In genomic region chr16:66551362-66551761, GRCh38 we compare ENCODE assay signal across 8 cellular contexts. TPM values are rescaled to one million over a fixed set of nuclear protein-coding genes. Genes with fewer than 3 reads are reported as not detected.
DNase-seq lines count a peak whose midpoint lies in the region; ATAC-seq, FAIRE-seq and TF ChIP-seq lines count a peak whose summit lies in the region.

No MANE protein-coding gene starts in this region.

- ATAC-seq in A549 (peak; percentile 37 to 60; a peak in 4 of 6 replicates), HG03354 (IDR thresholded peaks at IDR 0.05; ENCODE audit: poor library complexity, severe bottlenecking, unreplicated experiment) (no peak)

- H2BK5ac ChIP-seq in H1 (ENCODE audit: low read depth, low read length), result no peak overlapping the region

- intact Hi-C loops in uterus (cut with DNase I; ENCODE audit: low total_unique reads), result no loop called here

- CTCF ChIA-PET in A549 (lab: Yijun Ruan, JAX) (interaction anchor here (1.3 to 5.4 kb wide), 10 partner anchors 9 to 144 kb away, joined by 3 to 26 read pairs (median 4); partner anchors contain the start of gene CMTM1), H1 (lab: Charles Lee; ENCODE audit: partially characterized antibody) (interaction anchor here (0.6 to 4.2 kb wide), 15 partner anchors 10 to 188 kb away, joined by 3 to 22 read pairs (median 4); partner anchors contain the start of gene CMTM1)

- H3K4me2 ChIP-seq in A549 (peak overlapping the region; percentile 92), H1 (ENCODE audit: insufficient read depth in 1 of 2, low read depth in 2 of 2, low read length in 2 of 2) (no peak overlapping the region; a peak in 1 of 4 replicates)

- H2AK5ac ChIP-seq in H1 (ENCODE audit: low read depth, low read length), result no peak overlapping the region

- H3K27me3 ChIP-seq in H1 (replicated peaks in 1 of 4; ENCODE audit: control insufficient read depth in 3 of 4, extremely low read depth in 1 of 4, insufficient read depth in 3 of 4, low read length in 3 of 4) (peaks cover 0 to 21% (median 12%) of the 10 kb centered on the region in 4 experiments; a peak in 6 of 7 replicates), neutrophil (no peaks in the 10 kb centered on the region), uterus (no peaks in the 10 kb centered on the region)

- no peaks in the 10 kb centered on the region for H3K79me2 ChIP-seq in H1 (ENCODE audit: control insufficient read depth in 1 of 2, insufficient read depth in 2 of 2, low read length in 2 of 2)

- no peak overlapping the region for H3K4ac ChIP-seq in H1 (replicated peaks; ENCODE audit: insufficient read length, low read depth, low read length)

- no peak overlapping the region for H3K18ac ChIP-seq in H1 (ENCODE audit: extremely low read depth, low read length)

- peaks cover 15% of the 10 kb centered on the region for H3K23me2 ChIP-seq in H1 (ENCODE audit: low read depth, low read length)

- H3K9me3 ChIP-seq in A549, result no peaks in the 10 kb centered on the region
- peaks cover 0 to 4% of the 10 kb centered on the region in 2 experiments; a peak in 1 of 4 replicates for H3K9me3 ChIP-seq in H1 (ENCODE audit: insufficient read depth in 2 of 2, low read depth in 1 of 2, low read length in 1 of 2)
- no peaks in the 10 kb centered on the region for H3K9me3 ChIP-seq in neutrophil
- no peaks in the 10 kb centered on the region for H3K9me3 ChIP-seq in uterus

- no peak for TF ChIP-seq CTCF in A549 (IDR thresholded peaks at IDR 0.05)
- TF ChIP-seq CTCF in GM12875 (IDR thresholded peaks at IDR 0.05; ENCODE audit: borderline replicate concordance, insufficient read depth, low read depth, low read length), result peak; percentile 61
- TF ChIP-seq CTCF in H1 (IDR thresholded peaks at IDR 0.05; ENCODE audit: control extremely low read depth in 1 of 3, insufficient read depth in 1 of 3, low read depth in 1 of 3, low read length in 3 of 3), result peak; percentile 30 to 68 (median 64)
- peak; percentile 95 for TF ChIP-seq CTCF in neutrophil (IDR thresholded peaks at IDR 0.05)
- peak in 1 of 4 experiments; percentile 1 for TF ChIP-seq CTCF in uterus (IDR thresholded peaks at IDR 0.05)

- H4K5ac ChIP-seq in H1 (ENCODE audit: insufficient read length, low read depth, low read length), result no peak overlapping the region

- H3K14ac ChIP-seq in H1 (ENCODE audit: insufficient read length), result no peak overlapping the region

- WGBS in A549 (ENCODE audit: missing lambda C conversion rate), result 78% methylated on average over 6 of the region's 6 CpGs
- WGBS in H1 (ENCODE audit: extremely low coverage in 1 of 2, insufficient coverage in 1 of 2, insufficient read length in 1 of 2, insufficient replicate concordance in 2 of 2, low coverage in 1 of 2, low lambda C conversion rate in 2 of 2, missing lambda C conversion rate in 1 of 2), 2 experiments, result 92% methylated on average over 6 of the region's 6 CpGs; no CpG with 5 or more reads in 1 of the 2 experiments

- no peak overlapping the region for H3K9ac ChIP-seq in H1 (replicated peaks in 1 of 4; ENCODE audit: extremely low read depth in 1 of 4, low read depth in 3 of 4, low read length in 3 of 4)

- POLR2A ChIA-PET in A549 (lab: Yijun Ruan, JAX) (interaction anchor here (1.5 to 1.7 kb wide), 3 partner anchors 40 to 53 kb away, joined by 7 to 13 read pairs (median 8); partner anchors contain the start of gene CMTM3), H1 (lab: Charles Lee; ENCODE audit: partially characterized antibody) (interaction anchor here (0.9 to 2.8 kb wide), 7 partner anchors 11 to 152 kb away, joined by 3 to 9 read pairs (median 4); partner anchors contain the start of gene CMTM3)

- no peak overlapping the region for H4K91ac ChIP-seq in H1 (replicated peaks; ENCODE audit: insufficient read length, low read length)

- no peak for FAIRE-seq in A549 (lab: Jason Lieb, UNC)
- FAIRE-seq in H1 (lab: Jason Lieb, UNC), result no peak

- no peaks in the 10 kb centered on the region for H4K20me1 ChIP-seq in H1 (replicated peaks in 1 of 2; ENCODE audit: control insufficient read depth in 1 of 2, insufficient read depth in 2 of 2, low read length in 2 of 2)

- TF ChIP-seq RAD21 in A549 (conservative IDR thresholded peaks at IDR 0.05 in 1 of 2, IDR thresholded peaks at IDR 0.05 in 1 of 2) (no peak), H1 (IDR thresholded peaks at IDR 0.05 in 1 of 2, conservative IDR thresholded peaks at IDR 0.05 in 1 of 2; ENCODE audit: low read depth in 2 of 2, low read length in 2 of 2) (0 out of 4 replicates have a peak, but pooled peaks of 1 of the 2 experiments have one; percentile 16)

- H2AFZ ChIP-seq in H1 (ENCODE audit: low read length), result no peak overlapping the region

- H3K36me3 ChIP-seq in H1 (ENCODE audit: control insufficient read depth in 2 of 4, insufficient read depth in 4 of 4, low read length in 3 of 4) (no peaks in the 10 kb centered on the region), neutrophil (peaks cover 17% of the 10 kb centered on the region), uterus (no peaks in the 10 kb centered on the region)

- H3K4me1 ChIP-seq in A549, result peaks cover 40% of the 10 kb centered on the region
- H3K4me1 ChIP-seq in H1 (replicated peaks in 1 of 4; ENCODE audit: control insufficient read depth in 3 of 4, insufficient read depth in 4 of 4, low read length in 3 of 4), result peaks cover 0 to 12% (median 9%) of the 10 kb centered on the region in 4 experiments; a peak in 5 of 7 replicates
- peaks cover 85 to 89% of the 10 kb centered on the region in 2 experiments for H3K4me1 ChIP-seq in neutrophil (ENCODE audit: control insufficient read depth in 1 of 2, insufficient read depth in 1 of 2, low read depth in 1 of 2, low read length in 1 of 2)
- H3K4me1 ChIP-seq in uterus, result no peaks in the 10 kb centered on the region

- TF ChIP-seq EP300 in A549 (IDR thresholded peaks at IDR 0.05), result no peak
- no peak for TF ChIP-seq EP300 in H1 (IDR thresholded peaks at IDR 0.05; ENCODE audit: borderline replicate concordance in 1 of 2, low read depth in 2 of 2, low read length in 2 of 2)

- H3K27ac ChIP-seq in A549 (peak overlapping the region; percentile 90 to 91; a peak in 5 of 6 replicates), H1 (ENCODE audit: low read depth, low read length) (no peak overlapping the region), neutrophil (peak overlapping the region; percentile 98), uterus (peak overlapping the region; percentile 96 to 99)

- TF ChIP-seq POLR2A in A549 (IDR thresholded peaks at IDR 0.05; ENCODE audit: low read length) (no peak), H1 (IDR thresholded peaks at IDR 0.05; ENCODE audit: control extremely low read depth in 1 of 2, low read depth in 2 of 2, low read length in 2 of 2) (no peak), uterus (IDR thresholded peaks at IDR 0.05) (no peak)

- no peak overlapping the region for H3K4me3 ChIP-seq in A549
- no peak overlapping the region for H3K4me3 ChIP-seq in GM12875 (ENCODE audit: low read depth, low read length)
- H3K4me3 ChIP-seq in H1 (ENCODE audit: extremely low read depth in 1 of 4, insufficient read depth in 2 of 4, low read depth in 3 of 4, low read length in 4 of 4), result no peak overlapping the region
- H3K4me3 ChIP-seq in neutrophil (ENCODE audit: low read depth in 1 of 2, low read length in 1 of 2), result peak overlapping the region; percentile 95 to 99
- H3K4me3 ChIP-seq in uterus, result no peak overlapping the region

- H3K23ac ChIP-seq in H1 (ENCODE audit: insufficient read length), result no peak overlapping the region

- H2BK20ac ChIP-seq in H1 (ENCODE audit: low read length), result no peak overlapping the region

- no peaks in the 10 kb centered on the region; the same call in 1 of the 2 replicates for H3K79me1 ChIP-seq in H1 (ENCODE audit: low read depth, low read length)

- H2BK12ac ChIP-seq in H1 (ENCODE audit: low read depth, low read length), result no peak overlapping the region

- H4K8ac ChIP-seq in H1 (ENCODE audit: extremely low read depth, insufficient read depth, low read length), result no peak overlapping the region

- no peak overlapping the region for H2BK15ac ChIP-seq in H1 (ENCODE audit: low read length)

- DNase-seq in A549 (ENCODE audit: low read depth in 1 of 2, low spot score in 1 of 2) (peak; percentile 59 to 74), NCI-H345 treated with DMSO at 0.1 percent for 48 hours (lab: John Stamatoyannopoulos, UW; ENCODE audit: unreplicated experiment) (peak; percentile 7), H1 (ENCODE audit: low read depth in 1 of 2, low spot score in 2 of 2) (no peak), uterus (no peak)
- peak; percentile 45 to 46 for DNase-seq in activated CD4-positive, alpha-beta T cell treated with anti-CD3 and anti-CD28 coated beads, Interleukin-2, amount 50 U/mL, for 4 hours

- no peak overlapping the region for H3K56ac ChIP-seq in H1 (replicated peaks; ENCODE audit: insufficient read length, low read depth, low read length)

- H2BK120ac ChIP-seq in H1 (replicated peaks; ENCODE audit: low read depth, low read length), result no peak overlapping the region

RNA-seq across cellular contexts. Expression of gene CKLF, which starts 1.0 kb away (rescaled TPM):
- polyA plus RNA-seq in A549 (2011; rRNA removed) (85.1 and 96.5 TPM in 2 replicates), A549 (2017; fragmentation: RNase III; extraction: RNeasy Plus Mini Kit Qiagen cat#74134 plus additional on column Dnase treatment) (72.8 to 104 TPM (median 87.0 TPM) in 3 replicates), H1 (2011; rRNA removed) (61.2 and 63.5 TPM in 2 replicates)
- 134 and 167 TPM in 2 replicates for polyA plus RNA-seq in A549 (2012; cell fraction: cytosol; rRNA removed)
- polyA plus RNA-seq in A549 (2012; cell fraction: nucleus; rRNA removed), result 43.2 and 60.1 TPM in 2 replicates
- 20.9 and 23.0 TPM in 2 replicates for polyA minus RNA-seq in A549 (2011; rRNA and poly(A)+ RNA removed)
- total RNA-seq in H1 (2021; fragmentation: NEBNext Ultra II Directional; extraction: Animal tissue kit (Norgen Biotek cat#: 25700)), result 18.9 and 21.1 TPM in 2 replicates
- 50.5 TPM for polyA plus RNA-seq in H1 (2011; cell fraction: cytosol; rRNA removed)
- polyA plus RNA-seq in H1 (2011; cell fraction: nucleus; rRNA removed), result 34.6 TPM
- 15.6 to 41.5 TPM (median 33.8 TPM) in 4 replicates for polyA plus RNA-seq in H1 (2012, experiment 1 of 2)
- 29.6 TPM for polyA plus RNA-seq in H1 (2012, experiment 2 of 2)
- 40.3 TPM for polyA plus RNA-seq in H1 (2013, experiment 1 of 2)
- 40.7 TPM for polyA plus RNA-seq in H1 (2013, experiment 2 of 2)
- polyA minus RNA-seq in H1 (2011; rRNA and poly(A)+ RNA removed), result 10.2 and 11.5 TPM in 2 replicates
- 13.5 TPM for polyA minus RNA-seq in H1 (2011; cell fraction: cytosol; rRNA and poly(A)+ RNA removed)
- polyA minus RNA-seq in H1 (2011; cell fraction: nucleus; rRNA and poly(A)+ RNA removed), result 9.7 TPM
- 100 to 1,000 TPM in 1 of 4 donors, 10 to 100 TPM in 3; 31.3 to 118 (median 68.6) TPM for total RNA-seq in uterus

RNA-seq across cellular contexts. Expression of gene TK2, which starts 1.4 kb away (rescaled TPM):
- polyA plus RNA-seq in A549 (2011; rRNA removed) (29.5 and 36.3 TPM in 2 replicates), A549 (2017; fragmentation: RNase III; extraction: RNeasy Plus Mini Kit Qiagen cat#74134 plus additional on column Dnase treatment) (13.5 to 16.2 TPM (median 13.9 TPM) in 3 replicates), H1 (2011; rRNA removed) (2.7 and 3.2 TPM in 2 replicates)
- 9.1 and 11.1 TPM in 2 replicates for polyA plus RNA-seq in A549 (2012; cell fraction: cytosol; rRNA removed)
- 11.3 and 15.0 TPM in 2 replicates for polyA plus RNA-seq in A549 (2012; cell fraction: nucleus; rRNA removed)
- 31.4 and 40.6 TPM in 2 replicates for polyA minus RNA-seq in A549 (2011; rRNA and poly(A)+ RNA removed)
- total RNA-seq in H1 (2021; fragmentation: NEBNext Ultra II Directional; extraction: Animal tissue kit (Norgen Biotek cat#: 25700)), result 3.6 and 4.5 TPM in 2 replicates
- polyA plus RNA-seq in H1 (2011; cell fraction: cytosol; rRNA removed), result 4.6 TPM
- polyA plus RNA-seq in H1 (2011; cell fraction: nucleus; rRNA removed), result 8.7 TPM
- polyA plus RNA-seq in H1 (2012, experiment 1 of 2), result 3.2 to 4.4 TPM (median 3.8 TPM) in 4 replicates
- polyA plus RNA-seq in H1 (2012, experiment 2 of 2), result 1.6 TPM
- 3.4 TPM for polyA plus RNA-seq in H1 (2013, experiment 1 of 2)
- polyA plus RNA-seq in H1 (2013, experiment 2 of 2), result 2.4 TPM
- polyA minus RNA-seq in H1 (2011; rRNA and poly(A)+ RNA removed), result 7.1 and 12.2 TPM in 2 replicates
- polyA minus RNA-seq in H1 (2011; cell fraction: cytosol; rRNA and poly(A)+ RNA removed), result 5.1 TPM
- polyA minus RNA-seq in H1 (2011; cell fraction: nucleus; rRNA and poly(A)+ RNA removed), result 5.9 TPM
- total RNA-seq in uterus, result 10 to 100 TPM; 13.6 to 52.6 (median 39.2) TPM

RNA-seq across cellular contexts. Expression of gene CMTM1, which starts 14.9 kb away (rescaled TPM):
- polyA plus RNA-seq in A549 (2011; rRNA removed), result 1.1 and 1.3 TPM in 2 replicates
- 1.9 and 2.7 TPM in 2 replicates for polyA plus RNA-seq in A549 (2012; cell fraction: cytosol; rRNA removed)
- 1.4 and 1.6 TPM in 2 replicates for polyA plus RNA-seq in A549 (2012; cell fraction: nucleus; rRNA removed)
- 1.5 to 2.1 TPM (median 1.9 TPM) in 3 replicates for polyA plus RNA-seq in A549 (2017; fragmentation: RNase III; extraction: RNeasy Plus Mini Kit Qiagen cat#74134 plus additional on column Dnase treatment)
- 1.3 and 2.6 TPM in 2 replicates for polyA minus RNA-seq in A549 (2011; rRNA and poly(A)+ RNA removed)
- total RNA-seq in H1 (2021; fragmentation: NEBNext Ultra II Directional; extraction: Animal tissue kit (Norgen Biotek cat#: 25700)), result 1.9 and 2.0 TPM in 2 replicates
- polyA plus RNA-seq in H1 (2011; rRNA removed), result 1.2 and 1.7 TPM in 2 replicates
- 1.1 TPM for polyA plus RNA-seq in H1 (2011; cell fraction: cytosol; rRNA removed)
- 2.4 TPM for polyA plus RNA-seq in H1 (2011; cell fraction: nucleus; rRNA removed)
- polyA plus RNA-seq in H1 (2012, experiment 1 of 2), result 0.58 to 2.6 TPM (median 1.4 TPM) in 4 replicates
- polyA plus RNA-seq in H1 (2012, experiment 2 of 2), result not detected
- 2.3 TPM for polyA plus RNA-seq in H1 (2013, experiment 1 of 2)
- polyA plus RNA-seq in H1 (2013, experiment 2 of 2), result 1.3 TPM
- polyA minus RNA-seq in H1 (2011; rRNA and poly(A)+ RNA removed), result 0.63 and 0.85 TPM in 2 replicates
- 1.6 TPM for polyA minus RNA-seq in H1 (2011; cell fraction: cytosol; rRNA and poly(A)+ RNA removed)
- 4.6 TPM for polyA minus RNA-seq in H1 (2011; cell fraction: nucleus; rRNA and poly(A)+ RNA removed)
- 1 to 10 TPM in 2 of 4 donors, not detected in 2; 5.0 to 5.3 TPM for total RNA-seq in uterus

RNA-seq across cellular contexts. Expression of gene CMTM2, which starts 27.9 kb away (rescaled TPM):
- polyA plus RNA-seq in A549 (2011; rRNA removed) (0.09 TPM in 1 of 2 replicates, not detected in the other), A549 (2017; fragmentation: RNase III; extraction: RNeasy Plus Mini Kit Qiagen cat#74134 plus additional on column Dnase treatment) (0.09 to 0.15 TPM in 2 of 3 replicates, not detected in the other), H1 (2011; rRNA removed) (not detected in 2 replicates)
- 0.04 TPM in 1 of 2 replicates, not detected in the other for polyA plus RNA-seq in A549 (2012; cell fraction: cytosol; rRNA removed)
- polyA plus RNA-seq in A549 (2012; cell fraction: nucleus; rRNA removed), result 0.16 and 0.33 TPM in 2 replicates
- polyA minus RNA-seq in A549 (2011; rRNA and poly(A)+ RNA removed), result not detected in 2 replicates
- total RNA-seq in H1 (2021; fragmentation: NEBNext Ultra II Directional; extraction: Animal tissue kit (Norgen Biotek cat#: 25700)), result not detected in 2 replicates
- polyA plus RNA-seq in H1 (2011; cell fraction: cytosol; rRNA removed), result not detected
- not detected for polyA plus RNA-seq in H1 (2011; cell fraction: nucleus; rRNA removed)
- polyA plus RNA-seq in H1 (2012, experiment 1 of 2), result not detected in 4 replicates
- not detected for polyA plus RNA-seq in H1 (2012, experiment 2 of 2)
- not detected for polyA plus RNA-seq in H1 (2013, experiment 1 of 2)
- polyA plus RNA-seq in H1 (2013, experiment 2 of 2), result not detected
- polyA minus RNA-seq in H1 (2011; rRNA and poly(A)+ RNA removed), result not detected in 2 replicates
- not detected for polyA minus RNA-seq in H1 (2011; cell fraction: cytosol; rRNA and poly(A)+ RNA removed)
- polyA minus RNA-seq in H1 (2011; cell fraction: nucleus; rRNA and poly(A)+ RNA removed), result not detected
- total RNA-seq in uterus, result 1 to 10 TPM in 1 of 4 donors, not detected in 3; 1.2 TPM

RNA-seq across cellular contexts. Expression of gene CMTM3, which starts 53.1 kb away (rescaled TPM):
- polyA plus RNA-seq in A549 (2011; rRNA removed) (33.9 and 36.1 TPM in 2 replicates), A549 (2017; fragmentation: RNase III; extraction: RNeasy Plus Mini Kit Qiagen cat#74134 plus additional on column Dnase treatment) (36.0 to 45.9 TPM (median 37.2 TPM) in 3 replicates), H1 (2011; rRNA removed) (24.7 and 30.8 TPM in 2 replicates)
- polyA plus RNA-seq in A549 (2012; cell fraction: cytosol; rRNA removed), result 56.7 and 77.4 TPM in 2 replicates
- 64.2 and 71.5 TPM in 2 replicates for polyA plus RNA-seq in A549 (2012; cell fraction: nucleus; rRNA removed)
- 44.8 and 46.3 TPM in 2 replicates for polyA minus RNA-seq in A549 (2011; rRNA and poly(A)+ RNA removed)
- total RNA-seq in H1 (2021; fragmentation: NEBNext Ultra II Directional; extraction: Animal tissue kit (Norgen Biotek cat#: 25700)), result 24.8 and 25.4 TPM in 2 replicates
- polyA plus RNA-seq in H1 (2011; cell fraction: cytosol; rRNA removed), result 18.8 TPM
- 25.5 TPM for polyA plus RNA-seq in H1 (2011; cell fraction: nucleus; rRNA removed)
- polyA plus RNA-seq in H1 (2012, experiment 1 of 2), result 17.4 to 22.2 TPM (median 19.4 TPM) in 4 replicates
- polyA plus RNA-seq in H1 (2012, experiment 2 of 2), result 22.8 TPM
- polyA plus RNA-seq in H1 (2013, experiment 1 of 2), result 40.7 TPM
- polyA plus RNA-seq in H1 (2013, experiment 2 of 2), result 45.4 TPM
- 12.8 and 26.1 TPM in 2 replicates for polyA minus RNA-seq in H1 (2011; rRNA and poly(A)+ RNA removed)
- polyA minus RNA-seq in H1 (2011; cell fraction: cytosol; rRNA and poly(A)+ RNA removed), result 6.6 TPM
- polyA minus RNA-seq in H1 (2011; cell fraction: nucleus; rRNA and poly(A)+ RNA removed), result 6.8 TPM
- 10 to 100 TPM; 42.6 to 67.9 (median 56.2) TPM for total RNA-seq in uterus

Comparison
In these comparisons a context has a peak if more than half of its experiments do, and no peak if none do; other contexts are left out.
1. DNase-seq: peak in A549 (2 of 2), NCI-H345 treated with DMSO at 0.1 percent for 48 hours (single experiment) and activated CD4-positive, alpha-beta T cell treated with anti-CD3 and anti-CD28 coated beads, Interleukin-2, amount 50 U/mL, for 4 hours (2 of 2); none in H1 (0 of 2) and uterus (0 of 2).
2. H3K4me3 ChIP-seq: peak in neutrophil (2 of 2); none in A549 (single experiment), GM12875 (single experiment), H1 (0 of 4) and uterus (0 of 2).
3. Of the 18 proteins assayed by ChIP-seq in both H1 and A549: peak only in H1: CTCF and MAX; only in A549: none; in both: MAFK; in neither: 14; mixed calls (peak in some experiments, not most) for 1.